Comparison of ENCODE assay signal across 9 cellular contexts in the genomic region with DNA sequence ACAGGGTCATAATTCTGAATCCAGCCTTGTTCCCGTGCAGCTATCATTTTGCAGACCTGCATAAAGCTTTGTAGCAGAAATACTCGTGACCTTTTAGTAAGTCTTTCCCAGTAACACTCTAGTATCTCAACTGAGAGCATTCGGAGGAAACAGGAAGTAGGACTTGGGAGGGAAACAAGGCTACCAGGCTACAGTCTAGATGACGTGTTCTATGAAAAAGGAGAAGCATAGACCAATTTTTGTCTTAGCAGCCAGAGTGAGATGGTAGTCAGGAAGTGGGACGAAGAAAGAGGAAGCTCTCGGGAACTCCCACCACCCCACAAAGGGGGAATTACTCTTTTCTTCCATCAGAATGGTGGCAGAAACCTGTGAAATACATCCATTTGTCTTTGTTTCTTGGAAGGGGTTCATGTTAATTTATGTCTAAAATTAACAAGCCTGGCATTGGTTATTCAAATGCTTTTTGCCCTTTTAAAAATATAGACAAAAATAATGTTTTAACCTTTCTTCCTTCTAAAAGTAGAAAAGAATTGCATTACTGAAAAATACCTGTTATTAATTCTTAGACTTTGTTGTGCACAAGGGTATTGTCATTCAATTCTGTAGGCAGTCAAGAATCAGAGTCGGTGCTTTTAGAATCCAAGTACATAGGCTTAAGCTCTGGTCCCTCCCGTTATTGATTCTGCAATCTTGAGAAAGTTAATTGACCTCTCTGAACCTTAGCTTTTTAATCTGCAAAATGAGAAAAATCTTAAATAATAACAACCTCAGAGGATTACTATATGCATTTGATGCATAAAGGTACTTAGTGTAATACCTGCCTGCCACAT. TPM values are rescaled to one million over a fixed set of nuclear protein-coding genes. Genes with fewer than 3 reads are reported as not detected.
A peak's percentile ranks its signal among the peaks of the same experiment; 100 is the strongest.
DNase-seq lines count a peak whose midpoint lies in the region; ATAC-seq, FAIRE-seq and TF ChIP-seq lines count a peak whose summit lies in the region.
"Had no signal": no experiment of that assay in that cellular context is flagged by ENCODE, and none has a peak within 500 bp of the region (broad histone marks: within the 10 kb centered on the region; RNA-seq: fewer than 3 reads in every experiment).

No MANE protein-coding gene starts in this region.

- H4K20me1 ChIP-seq in DOHH2 (ENCODE audit: control insufficient read depth, insufficient read depth, low read depth, low read length) (no peaks in the 10 kb centered on the region), GM12878 (ENCODE audit: control insufficient read depth, insufficient read depth) (no peaks in the 10 kb centered on the region)

- in situ Hi-C loops in GM12878 (cut with MboI) = no loop called here

- H3F3A ChIP-seq in DOHH2 (ENCODE audit: control insufficient read depth, insufficient read depth) = no peaks in the 10 kb centered on the region

- WGBS in GM12878 (ENCODE audit: insufficient coverage, insufficient replicate concordance, low lambda C conversion rate, missing lambda C conversion rate) = 13% methylated on average over 8 of the region's 8 CpGs
- WGBS in pancreas, 2 donors = 66 to 74% methylated on average over 8 of the region's 8 CpGs
- WGBS in small intestine, 3 donors = 56 to 72% (median 63%) methylated on average over 8 of the region's 8 CpGs

- peak overlapping the region; percentile 82 for H2AFZ ChIP-seq in GM12878 (ENCODE audit: control insufficient read depth, low read depth, low read length)

- peak; percentile 57 for FAIRE-seq in GM12878 (lab: Jason Lieb, UNC)
- no peak for FAIRE-seq in pancreas (lab: Jason Lieb, UNC)
- no peak for FAIRE-seq in small intestine (lab: Jason Lieb, UNC)

- no peaks in the 10 kb centered on the region for H3K9me3 ChIP-seq in DOHH2 (ENCODE audit: control insufficient read depth, insufficient read depth, low read length)
- no peaks in the 10 kb centered on the region for H3K9me3 ChIP-seq in GM12878 (replicated peaks; ENCODE audit: control insufficient read depth, insufficient read depth, low read length)
- no peaks in the 10 kb centered on the region for H3K9me3 ChIP-seq in pancreas
- H3K9me3 ChIP-seq in small intestine (ENCODE audit: control insufficient read depth, low read depth) = no peaks in the 10 kb centered on the region

- H3K27ac ChIP-seq in DOHH2 (ENCODE audit: low read depth, low read length) (peak overlapping the region; percentile 13; the same call in 1 of the 2 replicates), GM12878 (ENCODE audit: control insufficient read depth, insufficient read depth) (no peak overlapping the region; the same call in 1 of the 2 replicates), pancreas (no peak overlapping the region), small intestine (ENCODE audit: low read depth in 1 of 2, low read length in 1 of 2) (no peak overlapping the region)

- DNase-seq in GM12878 (ENCODE audit: low read depth, low spot score) (peak; percentile 60), pancreas (peak in 1 of 6 donors; percentile 20), NCI-H146 (lab: John Stamatoyannopoulos, UW) (no peak), cortex of kidney (lab: John Stamatoyannopoulos, UW) (no peak), small intestine (no peak)

- TF ChIP-seq EP300 in GM12878 (IDR thresholded peaks at IDR 0.05; ENCODE audit: borderline replicate concordance in 1 of 2, control insufficient read depth in 1 of 2, low read depth in 2 of 2, low read length in 2 of 2) = peak; percentile 34 to 58; a peak in 2 of 4 replicates

- no peaks in the 10 kb centered on the region for H3K9me2 ChIP-seq in DOHH2 (replicated peaks; ENCODE audit: control insufficient read depth, low read length)

- H3K79me2 ChIP-seq in DOHH2 (ENCODE audit: control insufficient read depth, low read length) = no peaks in the 10 kb centered on the region
- H3K79me2 ChIP-seq in GM12878 (ENCODE audit: control insufficient read depth, insufficient read depth, low read length) = no peaks in the 10 kb centered on the region

- POLR2A ChIA-PET in GM12878 (lab: Charles Lee) = interaction anchor here (0.6 kb wide), 2 partner anchors 591 to 724 kb away, joined by 3 read pairs; no protein-coding TSS in a partner anchor

- TF ChIP-seq CTCF in DOHH2 (IDR thresholded peaks at IDR 0.05; ENCODE audit: low read depth, low read length, poor library complexity, severe bottlenecking) (no peak), GM12878 (IDR thresholded peaks at IDR 0.05 in 2 of 3, conservative IDR thresholded peaks at IDR 0.05 in 1 of 3; ENCODE audit: control insufficient read depth in 2 of 3, extremely low read depth in 1 of 3, insufficient read depth in 1 of 3, low read depth in 3 of 3, low read length in 3 of 3) (no peak), pancreas (IDR thresholded peaks at IDR 0.05) (no peak)

- RAD21 ChIA-PET in GM12878 (lab: Charles Lee; ENCODE audit: unreplicated experiment) = interaction anchor here (0.8 kb wide), 2 partner anchors 27 to 487 kb away, joined by 3 read pairs; no protein-coding TSS in a partner anchor

- no TSS peak for BruUV-seq in GM12878 (replicated peaks; lab: Mats Ljungman, UMichigan)

- peaks cover 4% of the 10 kb centered on the region for H3K27me3 ChIP-seq in DOHH2 (ENCODE audit: control insufficient read depth, low read length)
- no peaks in the 10 kb centered on the region for H3K27me3 ChIP-seq in GM12878 (replicated peaks in 1 of 2; ENCODE audit: control insufficient read depth in 2 of 2, insufficient read depth in 2 of 2, low read length in 1 of 2)
- H3K27me3 ChIP-seq in pancreas = peaks cover 0 to 4% (median 0%) of the 10 kb centered on the region in 4 donors
- H3K27me3 ChIP-seq in small intestine (ENCODE audit: control insufficient read depth in 2 of 2, insufficient read depth in 2 of 2, low read length in 2 of 2) = no peaks in the 10 kb centered on the region

- H3K9ac ChIP-seq in GM12878 (ENCODE audit: control insufficient read depth, insufficient read depth, low read length) = no peak overlapping the region

- TF ChIP-seq RAD21 in GM12878 (IDR thresholded peaks at IDR 0.05; ENCODE audit: insufficient read depth, low read depth, low read length) = no peak

- CTCF ChIA-PET in GM12878 (lab: Yijun Ruan, JAX) = interaction anchor here (0.8 to 1.2 kb wide), 4 partner anchors 11 to 47 kb away, joined by 3 to 5 read pairs (median 4); no protein-coding TSS in a partner anchor

- peaks cover 23% of the 10 kb centered on the region for H3K4me1 ChIP-seq in DOHH2 (ENCODE audit: control insufficient read depth, low read length)
- peaks cover 10% of the 10 kb centered on the region for H3K4me1 ChIP-seq in GM12878 (ENCODE audit: control insufficient read depth, insufficient read depth, low read length)
- H3K4me1 ChIP-seq in pancreas = peaks cover 0 to 8% (median 0%) of the 10 kb centered on the region in 3 donors
- no peaks in the 10 kb centered on the region for H3K4me1 ChIP-seq in small intestine (ENCODE audit: control insufficient read depth in 2 of 2, insufficient read depth in 1 of 2, low read depth in 1 of 2, low read length in 1 of 2)

- SMC1A ChIA-PET in GM12878 (lab: Charles Lee; ENCODE audit: uncharacterized antibody, unreplicated experiment) = interaction anchor here (0.7 to 1.4 kb wide), 4 partner anchors 21 to 491 kb away, joined by 3 to 4 read pairs (median 3); no protein-coding TSS in a partner anchor

- ATAC-seq in GM21423 (IDR thresholded peaks at IDR 0.05; ENCODE audit: unreplicated experiment) = peak; percentile 73
- peak; percentile 69 for ATAC-seq in HG03558 (IDR thresholded peaks at IDR 0.05; ENCODE audit: extremely low read depth, unreplicated experiment)
- ATAC-seq in GM12878 = peak; percentile 92
- ATAC-seq in pancreas = peak in 3 of 4 donors; percentile 53 to 84 (median 83)

- no peak for TF ChIP-seq POLR2A in GM12878 (IDR thresholded peaks at IDR 0.05; ENCODE audit: low read depth, low read length)

- intact Hi-C loops in GM12878 (cut with micrococcal nuclease; ENCODE audit: unreplicated experiment) (no loop called here), pancreas (cut with DNase I) (no loop called here)

- H3K4me3 ChIP-seq in DOHH2 (ENCODE audit: low read length) (peak overlapping the region; percentile 20; the same call in 1 of the 2 replicates), GM12878 (no peak overlapping the region), pancreas (no peak overlapping the region), small intestine (ENCODE audit: low read depth in 1 of 2, low read length in 2 of 2) (no peak overlapping the region)
- H3K4me3 ChIP-seq: skin epidermis had no signal

- peak overlapping the region; percentile 42 for H3K4me2 ChIP-seq in DOHH2 (ENCODE audit: low read length)
- H3K4me2 ChIP-seq in GM12878 (ENCODE audit: control insufficient read depth, insufficient read depth) = peak overlapping the region; percentile 38

- H3K36me3 ChIP-seq in DOHH2 (ENCODE audit: control insufficient read depth, low read length) (no peaks in the 10 kb centered on the region), GM12878 (ENCODE audit: control insufficient read depth in 2 of 2, insufficient read depth in 2 of 2, low read length in 1 of 2) (no peaks in the 10 kb centered on the region), pancreas (no peaks in the 10 kb centered on the region), small intestine (ENCODE audit: control insufficient read depth in 2 of 2, insufficient read depth in 2 of 2, low read length in 2 of 2) (no peaks in the 10 kb centered on the region)

RNA-seq across cellular contexts. Expression of a gene that starts 1.6 kb away (rescaled TPM):
- not detected in 2 replicates for total RNA-seq in GM12878 (2013; cell fraction: nucleolus; rRNA removed)
- total RNA-seq in GM12878 (2014; rRNA removed) = 0.06 and 0.16 TPM in 2 replicates
- 0.09 TPM in 2 replicates for total RNA-seq in GM12878 (2014; rRNA removed; fragmentation: Illumina TruSeq; extraction: Trizol)
- 0.08 TPM in 1 of 2 replicates, not detected in the other for total RNA-seq in GM12878 (2021)
- not detected for polyA plus RNA-seq in GM12878 (2011; ENCODE audit: low read depth)
- polyA plus RNA-seq in GM12878 (2011; rRNA removed) = 0.07 and 0.11 TPM in 2 replicates
- polyA plus RNA-seq in GM12878 (2011; cell fraction: cytosol; rRNA removed) = 0.02 and 0.03 TPM in 2 replicates
- 0.06 TPM in 1 of 2 replicates, not detected in the other for polyA plus RNA-seq in GM12878 (2011; cell fraction: nucleus; rRNA removed)
- polyA plus RNA-seq in GM12878 (2012) = not detected in 2 replicates
- polyA plus RNA-seq in GM12878 (2014; fragmentation: Illumina TruSeq; extraction: Trizol) = 0.05 and 0.12 TPM in 2 replicates
- polyA plus RNA-seq in GM12878 (2014; fragmentation: Nextera tagmentation; extraction: Ambion mirVana) = under 1 TPM in 1 of 2 experiments, not detected in 1; 0.05 TPM
- 0.03 and 0.09 TPM in 2 replicates for polyA plus RNA-seq in GM12878 (2014; rRNA removed)
- polyA plus RNA-seq in GM12878 (2016; fragmentation: Nextera tagmentation; extraction: Ambion mirVana) = not detected
- not detected in 2 replicates for polyA minus RNA-seq in GM12878 (2011; rRNA and poly(A)+ RNA removed)
- not detected in 2 replicates for polyA minus RNA-seq in GM12878 (2011; cell fraction: cytosol; rRNA and poly(A)+ RNA removed)
- 0.12 TPM in 1 of 2 replicates, not detected in the other for polyA minus RNA-seq in GM12878 (2011; cell fraction: nucleus; rRNA and poly(A)+ RNA removed)
- total RNA-seq in pancreas = under 1 TPM in 5 of 6 donors, not detected in 1; 0.08 to 0.23 (median 0.16) TPM
- polyA plus RNA-seq in pancreas = under 1 TPM; 0.02 to 0.04 TPM
- under 1 TPM; 0.22 to 0.89 (median 0.27) TPM for polyA plus RNA-seq in small intestine

RNA-seq across cellular contexts. Expression of a gene that starts 57.9 kb away (rescaled TPM):
- not detected in 2 replicates for total RNA-seq in GM12878 (2013; cell fraction: nucleolus; rRNA removed)
- total RNA-seq in GM12878 (2014; rRNA removed) (not detected in 2 replicates), GM12878 (2014; rRNA removed; fragmentation: Illumina TruSeq; extraction: Trizol) (not detected in 2 replicates), GM12878 (2021) (0.13 TPM in 1 of 2 replicates, not detected in the other), pancreas (10 to 100 TPM in 4 of 6 donors, 1 to 10 TPM in 2; 2.7 to 83.7 (median 19.9) TPM)
- polyA plus RNA-seq in GM12878 (2011; ENCODE audit: low read depth) = not detected
- polyA plus RNA-seq in GM12878 (2011; rRNA removed) (not detected in 2 replicates), GM12878 (2014; fragmentation: Illumina TruSeq; extraction: Trizol) (not detected in 2 replicates), GM12878 (2014; fragmentation: Nextera tagmentation; extraction: Ambion mirVana) (not detected), GM12878 (2014; rRNA removed) (not detected in 2 replicates), GM12878 (2016; fragmentation: Nextera tagmentation; extraction: Ambion mirVana) (not detected), pancreas (10 to 100 TPM in 1 of 2 donors, 1 to 10 TPM in 1; 9.1 to 20.7 TPM), small intestine (100 to 1,000 TPM in 2 of 3 donors, 10 to 100 TPM in 1; 55.5 to 142 (median 101) TPM)
- polyA plus RNA-seq in GM12878 (2011; cell fraction: cytosol; rRNA removed) = not detected in 2 replicates
- not detected in 2 replicates for polyA plus RNA-seq in GM12878 (2011; cell fraction: nucleus; rRNA removed)
- not detected in 2 replicates for polyA plus RNA-seq in GM12878 (2012)
- not detected in 2 replicates for polyA minus RNA-seq in GM12878 (2011; rRNA and poly(A)+ RNA removed)
- not detected in 2 replicates for polyA minus RNA-seq in GM12878 (2011; cell fraction: cytosol; rRNA and poly(A)+ RNA removed)
- not detected in 2 replicates for polyA minus RNA-seq in GM12878 (2011; cell fraction: nucleus; rRNA and poly(A)+ RNA removed)

Comparison
In these comparisons a context has a peak if more than half of its experiments do, and no peak if none do; other contexts are left out.
1. RNA of a gene that starts 57.9 kb away (polyA plus RNA-seq): 55.5 to 142 TPM in small intestine and 9.1 to 20.7 TPM in pancreas; not detected in GM12878; every median in the first group is over 10 times any median in the second.
2. Peak in every context shown above with its lines, with median percentiles within 50 percentile points of each other: ATAC-seq.